1 cellular context compared by ENCODE assay signal in the genomic region with DNA sequence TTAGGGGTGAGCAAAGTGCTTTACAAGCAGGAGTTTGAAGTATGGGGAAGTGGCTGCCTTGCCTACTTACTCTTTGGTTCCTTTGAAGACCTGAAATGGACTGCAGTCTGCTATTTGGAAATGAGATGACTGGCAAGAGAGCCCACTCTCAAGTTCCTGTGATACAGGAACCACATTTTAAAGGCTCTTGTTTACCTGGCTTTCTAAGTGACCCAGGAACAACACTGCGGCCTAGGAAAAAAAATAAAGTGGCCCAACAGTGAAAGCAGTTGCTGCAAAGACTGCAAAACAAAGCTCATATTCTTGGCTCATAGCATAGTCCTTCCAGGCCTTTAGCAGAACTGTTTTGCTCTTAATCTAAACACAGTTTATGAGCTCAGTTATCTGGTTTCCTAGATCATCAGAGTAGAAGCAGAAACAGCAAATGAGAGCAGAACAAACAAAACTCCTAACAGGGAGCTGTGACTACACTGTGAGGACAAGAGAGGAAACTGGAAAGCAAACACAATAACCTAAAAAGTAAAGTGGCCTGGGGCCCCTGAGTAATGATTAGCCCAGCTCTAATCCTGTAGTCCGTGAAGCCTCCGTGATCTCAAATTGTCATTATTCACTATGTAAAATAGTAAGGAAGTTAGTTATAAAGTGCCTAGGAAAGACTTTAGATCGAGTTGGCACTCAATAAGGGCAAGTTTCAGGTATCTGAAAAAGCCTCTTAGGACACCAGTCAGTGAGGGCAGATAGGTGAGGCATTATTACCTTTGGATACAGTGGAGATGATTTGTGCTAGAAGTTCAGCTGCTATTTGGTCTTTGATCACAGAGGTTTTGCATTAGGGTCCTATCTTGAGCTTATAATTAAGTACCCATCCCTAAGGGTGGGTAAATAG.
A peak's percentile ranks its signal among the peaks of the same experiment; 100 is the strongest.
TF ChIP-seq lines count a peak whose summit lies in the region.

No MANE protein-coding gene starts in this region.

TF ChIP-seq in HEK293, 187 proteins besides CTCF, POLR2A, EP300 and RAD21 (continued from another document):
- TF ChIP-seq ZNF311 (tag by site-specific recombination; IDR thresholded peaks at IDR 0.05; ENCODE audit: borderline replicate concordance) (no peak), ZNF629 (tag by site-specific recombination; IDR thresholded peaks at IDR 0.05) (peak; percentile 61), ZNF473 (tag by site-specific recombination; IDR thresholded peaks at IDR 0.05) (no peak), ZXDB (tag by site-specific recombination; IDR thresholded peaks at IDR 0.05) (peak; percentile 80; the same call in 1 of the 2 replicates)
